ENCODE assay signal across 1 cellular context in genomic region chrX:108640817-108641216, GRCh38.
TF ChIP-seq lines count a peak whose summit lies in the region.

No MANE protein-coding gene starts in this region.

TF ChIP-seq in GM12878, 131 proteins besides CTCF, POLR2A, EP300 and RAD21 (continued from another document):
- TF ChIP-seq, protein P1, sequence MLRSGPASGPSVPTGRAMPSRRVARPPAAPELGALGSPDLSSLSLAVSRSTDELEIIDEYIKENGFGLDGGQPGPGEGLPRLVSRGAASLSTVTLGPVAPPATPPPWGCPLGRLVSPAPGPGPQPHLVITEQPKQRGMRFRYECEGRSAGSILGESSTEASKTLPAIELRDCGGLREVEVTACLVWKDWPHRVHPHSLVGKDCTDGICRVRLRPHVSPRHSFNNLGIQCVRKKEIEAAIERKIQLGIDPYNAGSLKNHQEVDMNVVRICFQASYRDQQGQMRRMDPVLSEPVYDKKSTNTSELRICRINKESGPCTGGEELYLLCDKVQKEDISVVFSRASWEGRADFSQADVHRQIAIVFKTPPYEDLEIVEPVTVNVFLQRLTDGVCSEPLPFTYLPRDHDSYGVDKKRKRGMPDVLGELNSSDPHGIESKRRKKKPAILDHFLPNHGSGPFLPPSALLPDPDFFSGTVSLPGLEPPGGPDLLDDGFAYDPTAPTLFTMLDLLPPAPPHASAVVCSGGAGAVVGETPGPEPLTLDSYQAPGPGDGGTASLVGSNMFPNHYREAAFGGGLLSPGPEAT (IDR thresholded peaks at IDR 0.05; ENCODE audit: low read depth) = 0 out of 2 replicates have a peak, but pooled peaks have one; percentile 19
- TF ChIP-seq CHD2 (IDR thresholded peaks at IDR 0.05; ENCODE audit: borderline replicate concordance, low read depth, low read length) (no peak), RUNX3 (IDR thresholded peaks at IDR 0.05; ENCODE audit: low read length) (peak; percentile 74; the same call in 1 of the 2 replicates), YY1 (IDR thresholded peaks at IDR 0.05; ENCODE audit: low read depth, low read length) (no peak), FOXM1 (IDR thresholded peaks at IDR 0.05; ENCODE audit: low read depth, low read length) (peak; percentile 20; the same call in 1 of the 2 replicates)
